In genomic region chr5:173615884-173616576, GRCh38 we compare ENCODE assay signal across 8 cellular contexts. TPM values are rescaled to one million over a fixed set of nuclear protein-coding genes. Genes with fewer than 3 reads are reported as not detected.
DNase-seq lines count a peak whose midpoint lies in the region; ATAC-seq and TF ChIP-seq lines count a peak whose summit lies in the region.

No MANE protein-coding gene starts in this region.

- peaks cover 34% of the 10 kb centered on the region for H3K4me1 Mint-ChIP-seq in CD14-positive monocyte
- peaks cover 30% of the 10 kb centered on the region for H3K4me1 Mint-ChIP-seq in activated CD8-positive, alpha-beta memory T cell treated with anti-CD3 and anti-CD28 coated beads, Interleukin-2, amount 10 ng/mL, durations not matched to agents 7 days and 5 days

- peak overlapping the region; percentile 82 to 95 (median 93) for H3K27ac Mint-ChIP-seq in CD14-positive monocyte
- H3K27ac Mint-ChIP-seq in activated CD8-positive, alpha-beta memory T cell treated with anti-CD3 and anti-CD28 coated beads, Interleukin-2, amount 10 ng/mL, durations not matched to agents 7 days and 5 days = peak overlapping the region; percentile 84

- peak overlapping the region; percentile 8 for H3K9ac ChIP-seq in endocrine pancreas (ENCODE audit: control insufficient read depth, insufficient read depth, low read length)

- DNase-seq in CD14-positive monocyte (ENCODE audit: low spot score) (peak; percentile 59), NOMO-1 (lab: John Stamatoyannopoulos, UW; ENCODE audit: unreplicated experiment in 2 of 2) (peak; percentile 73 to 80), midbrain (lab: John Stamatoyannopoulos, UW) (peak; percentile 55)
- DNase-seq in activated CD8-positive, alpha-beta memory T cell treated with anti-CD3 and anti-CD28 coated beads, Interleukin-2, amount 10 ng/mL, durations not matched to agents 7 days and 5 days = peak; percentile 84
- peak; percentile 42 to 50 for DNase-seq in stimulated activated CD8-positive, alpha-beta memory T cell treated with anti-CD3 and anti-CD28 coated beads, Interleukin-15, amount 100 ng/mL, for 48 hours (ENCODE audit: low read depth in 2 of 2)

- peaks cover 22 to 31% of the 10 kb centered on the region in 2 donors for H3K36me3 Mint-ChIP-seq in CD14-positive monocyte
- H3K36me3 Mint-ChIP-seq in activated CD8-positive, alpha-beta memory T cell treated with anti-CD3 and anti-CD28 coated beads, Interleukin-2, amount 10 ng/mL, durations not matched to agents 7 days and 5 days = peaks cover 12% of the 10 kb centered on the region

- no peaks in the 10 kb centered on the region for H3K27me3 ChIP-seq in endocrine pancreas (ENCODE audit: control insufficient read depth, insufficient read depth, low read length)

- peak overlapping the region; percentile 81 to 85 for H3K4me3 Mint-ChIP-seq in CD14-positive monocyte
- peak overlapping the region; percentile 86 for H3K4me3 Mint-ChIP-seq in activated CD8-positive, alpha-beta memory T cell treated with anti-CD3 and anti-CD28 coated beads, Interleukin-2, amount 10 ng/mL, durations not matched to agents 7 days and 5 days

- H3K36me3 ChIP-seq in endocrine pancreas (ENCODE audit: control insufficient read depth, insufficient read depth, low read length) = peaks cover 4% of the 10 kb centered on the region

- intact Hi-C loops in CD14-positive monocyte (cut with micrococcal nuclease) = loop anchor here (2.0 to 10.0 kb wide), 5 partner anchors 169 to 919 kb away; partner anchors contain the start of gene CPEB4 (in 1 of the 2)

- no peaks in the 10 kb centered on the region for H3K27me3 Mint-ChIP-seq in CD14-positive monocyte (ENCODE audit: low read depth in 3 of 3)
- no peaks in the 10 kb centered on the region for H3K27me3 Mint-ChIP-seq in activated CD8-positive, alpha-beta memory T cell treated with anti-CD3 and anti-CD28 coated beads, Interleukin-2, amount 10 ng/mL, durations not matched to agents 7 days and 5 days

- H3K4me3 ChIP-seq in endocrine pancreas (ENCODE audit: control insufficient read depth, insufficient read depth, low read length) = peak overlapping the region; percentile 97

- TF ChIP-seq CTCF in CD14-positive monocyte (IDR thresholded peaks at IDR 0.05) = peak; percentile 77

- H3K4me1 ChIP-seq in endocrine pancreas (ENCODE audit: control insufficient read depth, insufficient read depth, low read length) = peaks cover 25% of the 10 kb centered on the region

- no peaks in the 10 kb centered on the region for H3K9me3 Mint-ChIP-seq in CD14-positive monocyte
- no peaks in the 10 kb centered on the region for H3K9me3 Mint-ChIP-seq in activated CD8-positive, alpha-beta memory T cell treated with anti-CD3 and anti-CD28 coated beads, Interleukin-2, amount 10 ng/mL, durations not matched to agents 7 days and 5 days (ENCODE audit: low read depth)

- no peaks in the 10 kb centered on the region for H3K9me3 ChIP-seq in endocrine pancreas (ENCODE audit: control insufficient read depth, low read length)

- ATAC-seq in GM19395 (IDR thresholded peaks at IDR 0.05; ENCODE audit: unreplicated experiment) (peak; percentile 74), HG03521 (IDR thresholded peaks at IDR 0.05; ENCODE audit: unreplicated experiment) (peak; percentile 44)
- ATAC-seq in activated CD8-positive, alpha-beta memory T cell treated with anti-CD3 and anti-CD28 coated beads, Interleukin-2, amount 10 ng/mL, durations not matched to agents 7 days and 5 days = peak; percentile 63

- CTCF ChIA-PET in activated CD8-positive, alpha-beta memory T cell treated with anti-CD3 and anti-CD28 coated beads, Interleukin-2, amount 10 ng/mL, durations not matched to agents 7 days and 5 days (lab: Charles Lee) = interaction anchor here (0.8 to 5.7 kb wide), 24 partner anchors 12 to 696 kb away, joined by 3 to 74 read pairs (median 4); partner anchors contain the start of genes CPEB4 and RPL26L1

RNA-seq across cellular contexts. Expression of gene BOD1, which starts 0.4 kb away (rescaled TPM):
- 1 to 10 TPM; 4.5 to 5.8 TPM for polyA plus RNA-seq in CD14-positive monocyte
- 10 to 100 TPM; 15.5 to 18.5 TPM for total RNA-seq in activated CD8-positive, alpha-beta memory T cell treated with anti-CD3 and anti-CD28 coated beads, Interleukin-2, amount 10 ng/mL, durations not matched to agents 7 days and 5 days

Comparison
In these comparisons a context has a peak if more than half of its experiments do, and no peak if none do; other contexts are left out.
1. Peak in every context shown above with its lines: DNase-seq, ATAC-seq and H3K4me3 ChIP-seq.